In the genomic region with DNA sequence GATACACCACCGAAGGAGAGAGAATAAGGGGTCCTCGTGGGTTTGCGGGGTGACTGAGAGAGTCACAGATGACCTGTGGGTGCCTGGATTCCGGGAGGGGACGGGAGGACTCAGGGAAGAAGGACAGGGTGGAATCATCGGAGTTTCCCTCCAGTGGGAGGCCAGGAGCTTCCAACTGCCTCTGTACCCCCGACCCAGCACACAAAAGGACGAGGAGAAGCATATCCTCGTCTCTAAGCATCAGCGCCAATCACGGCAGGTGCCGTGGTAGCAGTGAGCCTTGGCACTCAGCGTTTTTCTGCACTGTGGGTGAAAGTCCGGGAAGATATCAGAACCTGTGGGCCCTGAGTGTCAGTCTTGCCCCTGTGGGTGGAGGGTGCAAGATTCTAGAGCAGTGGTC, we compare ENCODE assay signal across 26 cellular contexts.
"Had no signal": no experiment of that assay in that cellular context is flagged by ENCODE, and none has a peak within 500 bp of the region (broad histone marks: within the 10 kb centered on the region; RNA-seq: fewer than 3 reads in every experiment).

No MANE protein-coding gene starts in this region.

- H3K27me3 Mint-ChIP-seq: dendritic cell treated with granulocyte-macrophage colony-stimulating factor and Interleukin-4, amounts not matched to agents 40 ng/mL and 50 ng/mL, for 4 days; memory B cell; natural killer cell treated with Interleukin-12 subunit alpha and Interleukin-12 subunit beta and Interleukin-15 and Interleukin-18, amount 100 ng/mL, for 72 hours had no signal

- H3K4me3 Mint-ChIP-seq: dendritic cell treated with granulocyte-macrophage colony-stimulating factor and Interleukin-4, amounts not matched to agents 40 ng/mL and 50 ng/mL, for 4 days; endodermal cell; memory B cell; mesothelial cell of epicardium; naive B cell; natural killer cell treated with Interleukin-12 subunit alpha and Interleukin-12 subunit beta and Interleukin-15 and Interleukin-18, amount 100 ng/mL, for 72 hours; neural crest cell; stimulated activated effector memory CD8-positive, alpha-beta T cell treated with anti-CD3 and anti-CD28 coated beads, Interleukin-12 subunit alpha, Interleukin-12 subunit beta, amount 100 ng/mL, for 72 hours had no signal

- H3K4me1 Mint-ChIP-seq: mesothelial cell of epicardium had no signal

- H3K36me3 ChIP-seq: gastrocnemius medialis, prostate gland, right atrium auricular region, stomach, tibial artery, upper lobe of left lung had no signal

- H3K4me3 ChIP-seq: gastrocnemius medialis, lung, mucosa of descending colon, prostate gland, right atrium auricular region, smooth muscle cell, stomach, tibial artery, upper lobe of left lung had no signal

- H3K4me1 ChIP-seq: gastrocnemius medialis, parathyroid adenoma, prostate gland, right atrium auricular region, stomach, tibial artery, upper lobe of left lung had no signal

- DNase-seq: effector CD8-positive, alpha-beta T cell; endodermal cell; foreskin fibroblast; gastrocnemius medialis; naive B cell; stimulated activated CD4-positive, alpha-beta T cell treated with anti-CD3 and anti-CD28 coated beads, Interleukin-2, amount 100 ng/mL, for 24 hours; stimulated activated CD4-positive, alpha-beta T cell treated with anti-CD3 and anti-CD28 coated beads, Interleukin-4, amount 100 ng/mL, for 24 hours; stimulated activated naive CD4-positive, alpha-beta T cell treated with Interleukin-2 at 50 U/mL for 16 hours; stomach; upper lobe of left lung had no signal

- H3K9me3 ChIP-seq: gastrocnemius medialis, mucosa of descending colon, prostate gland, right atrium auricular region, stomach, tibial artery, upper lobe of left lung had no signal

- H3K27ac Mint-ChIP-seq: dendritic cell treated with granulocyte-macrophage colony-stimulating factor and Interleukin-4, amounts not matched to agents 40 ng/mL and 50 ng/mL, for 4 days; endodermal cell; memory B cell; mesothelial cell of epicardium; naive B cell; stimulated activated effector memory CD8-positive, alpha-beta T cell treated with anti-CD3 and anti-CD28 coated beads, Interleukin-12 subunit alpha, Interleukin-12 subunit beta, amount 100 ng/mL, for 72 hours had no signal

- H3K27ac ChIP-seq: epithelial cell of prostate, gastrocnemius medialis, parathyroid adenoma, prostate gland, right atrium auricular region, stomach, tibial artery, upper lobe of left lung had no signal

- ATAC-seq: esophagus mucosa; gastrocnemius medialis; mucosa of descending colon; natural killer cell treated with Interleukin-12 subunit alpha and Interleukin-12 subunit beta and Interleukin-15 and Interleukin-18, amount 100 ng/mL, for 72 hours; sciatic nerve had no signal

- H3K27me3 ChIP-seq: gastrocnemius medialis, right atrium auricular region, stomach, tibial artery, upper lobe of left lung had no signal

- H3K36me3 Mint-ChIP-seq: mesothelial cell of epicardium had no signal

- H3K9me3 Mint-ChIP-seq: dendritic cell treated with granulocyte-macrophage colony-stimulating factor and Interleukin-4, amounts not matched to agents 40 ng/mL and 50 ng/mL, for 4 days; endodermal cell; natural killer cell treated with Interleukin-12 subunit alpha and Interleukin-12 subunit beta and Interleukin-15 and Interleukin-18, amount 100 ng/mL, for 72 hours; neural crest cell had no signal
